1 cellular context compared by ENCODE assay signal in genomic region chr18:56995579-56996194, GRCh38.
TF ChIP-seq lines count a peak whose summit lies in the region.

No MANE protein-coding gene starts in this region.

TF ChIP-seq in GM23338, 12 proteins besides CTCF, POLR2A, EP300 and RAD21 (continued from another document):
- no peak for TF ChIP-seq ZNF462 (CRISPR knock-in tag; IDR thresholded peaks at IDR 0.05)
- no peak for TF ChIP-seq CREB1 (CRISPR knock-in tag; IDR thresholded peaks at IDR 0.05; ENCODE audit: low read depth)
- TF ChIP-seq EZH2 (IDR thresholded peaks at IDR 0.05; ENCODE audit: low read depth, unreplicated experiment), result no peak
- no peak for TF ChIP-seq ETS1 (IDR thresholded peaks at IDR 0.05)
- TF ChIP-seq ZNF331 (CRISPR knock-in tag; IDR thresholded peaks at IDR 0.05; ENCODE audit: low read depth), result no peak
